Comparison of ENCODE assay signal across 12 cellular contexts in the genomic region with DNA sequence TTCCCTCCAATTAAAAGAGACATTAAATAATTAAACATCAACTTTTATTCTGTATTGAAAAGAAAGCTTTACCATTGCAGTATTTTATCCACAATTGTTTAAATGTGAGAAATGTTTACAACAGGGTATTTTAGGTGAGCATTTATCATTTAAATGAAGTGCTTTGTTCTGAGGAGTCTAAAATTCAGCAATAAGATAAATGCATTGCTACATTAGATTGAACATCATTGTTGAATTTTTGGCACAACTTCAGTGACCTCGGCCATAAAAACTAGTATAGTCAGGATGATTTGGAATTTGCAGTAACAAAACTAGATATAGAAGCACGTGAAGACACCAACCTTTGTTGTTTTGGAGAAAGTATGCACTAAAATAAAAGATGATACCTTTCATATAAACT.
DNase-seq lines count a peak whose midpoint lies in the region; TF ChIP-seq lines count a peak whose summit lies in the region.
"Had no signal": no experiment of that assay in that cellular context is flagged by ENCODE, and none has a peak within 500 bp of the region (broad histone marks: within the 10 kb centered on the region; RNA-seq: fewer than 3 reads in every experiment).

No MANE protein-coding gene starts in this region.

- H3K36me3 ChIP-seq in ascending aorta (no peaks in the 10 kb centered on the region), skeletal muscle tissue (ENCODE audit: control insufficient read depth in 3 of 3, insufficient read depth in 3 of 3, low read length in 3 of 3) (no peaks in the 10 kb centered on the region)

- POLR2A ChIA-PET in RWPE1 (lab: Yijun Ruan, JAX; ENCODE audit: low non-redundant PET): no interaction called here

- CTCF ChIA-PET in RWPE1 (lab: Yijun Ruan, JAX): interaction anchor here (0.7 to 0.8 kb wide), 2 partner anchors 165 to 247 kb away, joined by 3 read pairs; no protein-coding TSS in a partner anchor

- no peak overlapping the region for H3K27ac ChIP-seq in ascending aorta
- H3K27ac ChIP-seq in skeletal muscle tissue (ENCODE audit: low read depth, low read length): peak overlapping the region; percentile 27
- no peak overlapping the region for H3K27ac ChIP-seq in RWPE1

- H3K9ac ChIP-seq in skeletal muscle tissue (ENCODE audit: low read depth in 1 of 3, low read length in 3 of 3): peak overlapping the region; percentile 26 to 87 (median 85)

- H3K27me3 ChIP-seq in ascending aorta (no peaks in the 10 kb centered on the region), skeletal muscle tissue (ENCODE audit: control insufficient read depth in 3 of 3, insufficient read depth in 3 of 3, low read length in 3 of 3) (no peaks in the 10 kb centered on the region)

- peak overlapping the region; percentile 4 to 11 for H3K4me3 ChIP-seq in ascending aorta
- peak overlapping the region; percentile 13 for H3K4me3 ChIP-seq in fibroblast of the aortic adventitia (ENCODE audit: low read depth, low read length)
- H3K4me3 ChIP-seq in skeletal muscle tissue (ENCODE audit: low read length in 3 of 3): peak overlapping the region; percentile 22 to 92 (median 42)

- TF ChIP-seq CTCF in ascending aorta (IDR thresholded peaks at IDR 0.05) (no peak), fibroblast of the aortic adventitia (IDR thresholded peaks at IDR 0.05; ENCODE audit: insufficient read depth, low read length) (no peak), RWPE1 (conservative IDR thresholded peaks at IDR 0.05; ENCODE audit: low read depth) (no peak)

- intact Hi-C loops in ascending aorta (cut with DNase I): loop anchor here (5.0 to 10.0 kb wide), 2 partner anchors 110 to 338 kb away; no protein-coding TSS in a partner anchor

- H3K9me3 ChIP-seq in ascending aorta (no peaks in the 10 kb centered on the region), skeletal muscle tissue (ENCODE audit: control insufficient read depth in 3 of 3, low read length in 3 of 3) (no peaks in the 10 kb centered on the region)

- H3K4me1 ChIP-seq in ascending aorta: no peaks in the 10 kb centered on the region
- peaks cover 7 to 26% (median 9%) of the 10 kb centered on the region in 3 donors for H3K4me1 ChIP-seq in skeletal muscle tissue (ENCODE audit: control insufficient read depth in 3 of 3, insufficient read depth in 3 of 3, low read length in 3 of 3)

- DNase-seq in DMS53 (lab: John Stamatoyannopoulos, UW) (peak; percentile 26), DMS53 treated with DMSO at 0.1 percent for 48 hours (lab: John Stamatoyannopoulos, UW; ENCODE audit: unreplicated experiment) (no peak), ascending aorta (ENCODE audit: low spot score in 2 of 2) (no peak), fibroblast of the aortic adventitia (ENCODE audit: low read depth) (peak; percentile 68), RWPE1 (ENCODE audit: low spot score) (no peak), HCEC 1CT (no peak), superior temporal gyrus (ENCODE audit: extremely low spot score) (no peak)
- DNase-seq: activated CD4-positive, CD25-positive, alpha-beta regulatory T cell; H9; kidney glomerular epithelial cell; stimulated activated CD4-positive, alpha-beta T cell treated with anti-CD3 and anti-CD28 coated beads, Interleukin-12 subunit alpha, Interleukin-12 subunit beta, amount 100 ng/mL, for 4 hours had no signal

Comparison
In these comparisons a context has a peak if more than half of its experiments do, and no peak if none do; other contexts are left out.
1. DNase-seq: peak in DMS53 (single experiment) and fibroblast of the aortic adventitia (single experiment); none in DMS53 treated with DMSO at 0.1 percent for 48 hours (single experiment), ascending aorta (0 of 2), RWPE1 (single experiment), HCEC 1CT (single experiment) and superior temporal gyrus (single experiment).
2. Peak in every context shown above with its lines, with median percentiles within 50 percentile points of each other: H3K4me3 ChIP-seq.